ENCODE assay signal across 8 cellular contexts in genomic region chr11:59810189-59810910, GRCh38. TPM values are rescaled to one million over a fixed set of nuclear protein-coding genes. Genes with fewer than 3 reads are reported as not detected.
DNase-seq lines count a peak whose midpoint lies in the region; ATAC-seq and TF ChIP-seq lines count a peak whose summit lies in the region.

TSS of gene MRPL16 (minus strand) at chr11:59810778. CDS start at chr11:59810658, 120 bp downstream.

- peak within 1 kb of the TSS; percentile 94 for H2AFZ ChIP-seq in PC-9

- no peak for TF ChIP-seq POLR2A in esophagus muscularis mucosa (IDR thresholded peaks at IDR 0.05; ENCODE audit: low read depth)

- peak within 1 kb of the TSS; percentile 94 for H3K27ac Mint-ChIP-seq in activated T-cell treated with anti-CD3 and anti-CD28 coated beads, Interleukin-2, amount 50 U/mL, for 24 hours

- peaks cover 18% of the 10 kb centered on the region for H3K79me2 ChIP-seq in PC-9 (ENCODE audit: low read depth)

- intact Hi-C loops in PC-9 (cut with micrococcal nuclease; ENCODE audit: unreplicated experiment) (loop anchor here (2.0 to 5.0 kb wide), 3 partner anchors 47 to 260 kb away; partner anchors contain the start of gene STX3), esophagus muscularis mucosa (cut with DNase I) (no loop called here)

- no peaks in the 10 kb centered on the region for H3K9me2 ChIP-seq in PC-9 (ENCODE audit: insufficient read depth)

- peaks cover 25% of the 10 kb centered on the region for H3K4me1 Mint-ChIP-seq in activated T-cell treated with anti-CD3 and anti-CD28 coated beads, Interleukin-2, amount 50 U/mL, for 24 hours (ENCODE audit: low read depth)

- CTCF ChIA-PET in PC-9 (lab: Charles Lee): interaction anchor here (0.8 to 1.0 kb wide), 2 partner anchors 54 to 109 kb away, joined by 4 to 9 read pairs; no protein-coding TSS in a partner anchor

- peak within 1 kb of the TSS; percentile 73 for H3K4me3 ChIP-seq in PC-9
- H3K4me3 ChIP-seq in esophagus muscularis mucosa: peak within 1 kb of the TSS; percentile 80 to 89 (median 84)

- H4K20me1 ChIP-seq in PC-9 (ENCODE audit: insufficient read depth): no peaks in the 10 kb centered on the region

- WGBS in esophagus muscularis mucosa: 0% methylated on average over 34 of the region's 54 CpGs

- POLR2A ChIA-PET in PC-9 (lab: Charles Lee; ENCODE audit: unreplicated experiment): interaction anchor here (0.6 to 0.7 kb wide), 2 partner anchors 109 to 141 kb away, joined by 4 to 15 read pairs; partner anchors contain the start of gene PATL1

- TF ChIP-seq CTCF in PC-9 (conservative IDR thresholded peaks at IDR 0.05) (peak; percentile 57; the same call in 1 of the 2 replicates), esophagus muscularis mucosa (IDR thresholded peaks at IDR 0.05) (peak; percentile 24 to 34 (median 29))

- H3K9me3 Mint-ChIP-seq in activated T-cell treated with anti-CD3 and anti-CD28 coated beads, Interleukin-2, amount 50 U/mL, for 24 hours: no peaks in the 10 kb centered on the region

- H3K4me2 ChIP-seq in PC-9: peak within 1 kb of the TSS; percentile 94

- H3K27me3 Mint-ChIP-seq in activated T-cell treated with anti-CD3 and anti-CD28 coated beads, Interleukin-2, amount 50 U/mL, for 24 hours: no peaks in the 10 kb centered on the region

- peaks cover 28% of the 10 kb centered on the region; the same call in 1 of the 2 replicates for H3F3A ChIP-seq in PC-9 (ENCODE audit: insufficient read depth, low read depth)

- no peak for TF ChIP-seq EP300 in esophagus muscularis mucosa (IDR thresholded peaks at IDR 0.05)

- ATAC-seq in GM21717 (IDR thresholded peaks at IDR 0.05; ENCODE audit: unreplicated experiment): peak; percentile 98

- BruUV-seq in PC-9 (replicated peaks; lab: Mats Ljungman, UMichigan): no TSS peak

- H3K27me3 ChIP-seq in PC-9 (ENCODE audit: insufficient read depth, low read depth) (no peaks in the 10 kb centered on the region), esophagus muscularis mucosa (no peaks in the 10 kb centered on the region)

- peak; percentile 84 for DNase-seq in DMS79 (lab: John Stamatoyannopoulos, UW)
- peak; percentile 94 for DNase-seq in KBM-7
- DNase-seq in PC-9: peak; percentile 89 to 92
- peak; percentile 96 for DNase-seq in activated T-cell treated with anti-CD3 and anti-CD28 coated beads, Interleukin-2, amount 50 U/mL, for 24 hours
- peak; percentile 95 for DNase-seq in esophagus muscularis mucosa (ENCODE audit: extremely low spot score)
- peak; percentile 90 for DNase-seq in myocyte (ENCODE audit: low read depth)
- peak; percentile 79 to 81 for DNase-seq in stimulated activated CD8-positive, alpha-beta memory T cell treated with anti-CD3 and anti-CD28 coated beads, Interleukin-7, amount 100 ng/mL, for 48 hours (ENCODE audit: extremely low read depth in 1 of 2, low read depth in 1 of 2)

- in situ Hi-C loops in KBM-7 (cut with MboI; ENCODE audit: low pct_unique_long_range_greater_than_20kb, low sequenced_read_pairs): no loop called here

- peaks cover 14% of the 10 kb centered on the region; the same call in 1 of the 2 replicates for H3K4me1 ChIP-seq in PC-9 (replicated peaks; ENCODE audit: insufficient read depth)
- peaks cover 12 to 19% (median 14%) of the 10 kb centered on the region in 4 donors for H3K4me1 ChIP-seq in esophagus muscularis mucosa

- peak within 1 kb of the TSS; percentile 95 for H3K4me3 Mint-ChIP-seq in activated T-cell treated with anti-CD3 and anti-CD28 coated beads, Interleukin-2, amount 50 U/mL, for 24 hours

- H3K36me3 ChIP-seq in PC-9 (ENCODE audit: low read depth) (0 out of 2 replicates have a peak, but pooled peaks cover 15% of the 10 kb centered on the region), esophagus muscularis mucosa (peaks cover 21 to 36% (median 32%) of the 10 kb centered on the region in 4 donors)

- peaks cover 44% of the 10 kb centered on the region for H3K36me3 Mint-ChIP-seq in activated T-cell treated with anti-CD3 and anti-CD28 coated beads, Interleukin-2, amount 50 U/mL, for 24 hours (ENCODE audit: low read depth)

- no peaks in the 10 kb centered on the region for H3K9me3 ChIP-seq in PC-9 (ENCODE audit: insufficient read depth, low read depth)
- no peaks in the 10 kb centered on the region for H3K9me3 ChIP-seq in esophagus muscularis mucosa

- H3K27ac ChIP-seq in PC-9 (peak within 1 kb of the TSS; percentile 58), esophagus muscularis mucosa (replicated peaks in 1 of 4) (peak within 1 kb of the TSS; percentile 80 to 86 (median 82))

RNA-seq across cellular contexts. Expression of gene MRPL16, which starts in this region (rescaled TPM):
- total RNA-seq in PC-9 (2021): 64.7 and 82.0 TPM in 2 replicates
- total RNA-seq in esophagus muscularis mucosa: 10 to 100 TPM; 47.9 to 58.6 (median 52.1) TPM
- 35.2 and 42.6 TPM in 2 replicates for total RNA-seq in myocyte
- polyA plus RNA-seq in myocyte (2012): 40.9 TPM

Comparison
In these comparisons a context has a peak if more than half of its experiments do, and no peak if none do; other contexts are left out.
1. Peak in every context shown above with its lines: DNase-seq, ATAC-seq, H3K4me3 ChIP-seq and H3K27ac ChIP-seq.